9 cellular contexts compared by ENCODE assay signal in the genomic region with DNA sequence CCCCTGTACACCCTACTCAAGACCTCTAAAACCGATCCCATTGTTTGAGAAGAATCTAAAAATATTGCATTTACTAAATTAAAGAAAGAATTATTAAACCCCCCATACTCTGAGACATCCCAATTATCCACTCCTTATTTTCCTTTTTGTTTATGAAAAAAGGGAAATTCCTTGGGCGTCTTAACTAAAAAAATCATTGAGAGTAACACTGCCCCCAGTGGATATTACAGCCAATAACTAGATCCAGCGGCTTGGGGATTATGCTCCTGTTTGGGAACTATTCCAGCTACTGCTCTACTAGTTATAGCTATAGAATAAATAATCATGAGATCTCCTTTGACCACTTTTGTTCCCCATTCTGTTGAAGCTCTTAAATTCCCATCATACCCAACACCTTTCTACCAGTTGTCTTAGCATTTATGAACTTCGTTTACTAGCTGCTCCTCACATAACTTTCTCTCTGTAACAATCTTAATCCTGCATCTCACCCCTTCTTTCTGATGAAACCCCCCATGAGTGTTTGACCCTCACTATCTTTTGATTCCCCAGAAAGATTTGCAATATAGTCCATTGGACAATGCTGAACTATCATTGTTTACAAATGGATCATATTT. TPM values are rescaled to one million over a fixed set of nuclear protein-coding genes. Genes with fewer than 3 reads are reported as not detected.
DNase-seq lines count a peak whose midpoint lies in the region; ATAC-seq, FAIRE-seq and TF ChIP-seq lines count a peak whose summit lies in the region.
"Had no signal": no experiment of that assay in that cellular context is flagged by ENCODE, and none has a peak within 500 bp of the region (broad histone marks: within the 10 kb centered on the region; RNA-seq: fewer than 3 reads in every experiment).

No MANE protein-coding gene starts in this region.

- H3K27ac Mint-ChIP-seq in nephron progenitor cell, result no peak overlapping the region
- H3K27ac Mint-ChIP-seq in activated CD4-positive, alpha-beta T cell treated with anti-CD3 and anti-CD28 coated beads, Interleukin-2, amount 10 ng/mL, durations not matched to agents 24 days and 14 days, result no peak overlapping the region

- H3K36me3 ChIP-seq in DND-41 (ENCODE audit: insufficient read depth, low read length), result no peaks in the 10 kb centered on the region
- H3K36me3 ChIP-seq in bronchial epithelial cell (ENCODE audit: control insufficient read depth, insufficient read depth, low read length), result no peaks in the 10 kb centered on the region

- H3K9me3 ChIP-seq in DND-41 (ENCODE audit: insufficient read depth, low read length, severe bottlenecking), result no peaks in the 10 kb centered on the region

- no peaks in the 10 kb centered on the region for H3K79me2 ChIP-seq in DND-41 (ENCODE audit: insufficient read depth, low read length)

- H3K4me3 ChIP-seq in DND-41 (ENCODE audit: low read depth in 1 of 2, low read length in 2 of 2) (no peak overlapping the region), bronchial epithelial cell (ENCODE audit: low read depth, low read length) (no peak overlapping the region)

- DNase-seq in DND-41 (no peak), LHCN-M2 (ENCODE audit: low read depth) (peak; percentile 38), bronchial epithelial cell (ENCODE audit: low read depth) (peak; percentile 40), nephron progenitor cell (no peak), DMS79 treated with DMSO at 0.1 percent for 48 hours (lab: John Stamatoyannopoulos, UW) (no peak), RPMI8226 (no peak), ureter (ENCODE audit: low spot score) (no peak)
- no peak for DNase-seq in activated CD4-positive, alpha-beta T cell treated with anti-CD3 and anti-CD28 coated beads, Interleukin-2, amount 10 ng/mL, durations not matched to agents 24 days and 14 days

- no peaks in the 10 kb centered on the region for H4K20me1 ChIP-seq in DND-41 (ENCODE audit: insufficient read depth, low read length)

- no peak overlapping the region for H2AFZ ChIP-seq in DND-41 (ENCODE audit: low read depth, low read length)

- no peaks in the 10 kb centered on the region for H3K4me1 Mint-ChIP-seq in nephron progenitor cell
- H3K4me1 Mint-ChIP-seq in activated CD4-positive, alpha-beta T cell treated with anti-CD3 and anti-CD28 coated beads, Interleukin-2, amount 10 ng/mL, durations not matched to agents 24 days and 14 days, result no peaks in the 10 kb centered on the region

- H3K9me3 Mint-ChIP-seq in nephron progenitor cell, result peaks cover 21% of the 10 kb centered on the region
- peaks cover 11% of the 10 kb centered on the region for H3K9me3 Mint-ChIP-seq in activated CD4-positive, alpha-beta T cell treated with anti-CD3 and anti-CD28 coated beads, Interleukin-2, amount 10 ng/mL, durations not matched to agents 24 days and 14 days

- FAIRE-seq in bronchial epithelial cell (lab: Jason Lieb, UNC), result no peak
- FAIRE-seq: frontal cortex had no signal

- H3K27me3 ChIP-seq in DND-41 (ENCODE audit: insufficient read depth, low read length, poor library complexity) (no peaks in the 10 kb centered on the region), bronchial epithelial cell (ENCODE audit: control insufficient read depth, insufficient read depth, low read length) (no peaks in the 10 kb centered on the region)

- no peak overlapping the region for H3K9ac ChIP-seq in DND-41 (ENCODE audit: low read depth, low read length)

- peaks cover 18% of the 10 kb centered on the region for H3K27me3 Mint-ChIP-seq in nephron progenitor cell (ENCODE audit: low read depth, poor library complexity)
- peaks cover 8% of the 10 kb centered on the region for H3K27me3 Mint-ChIP-seq in activated CD4-positive, alpha-beta T cell treated with anti-CD3 and anti-CD28 coated beads, Interleukin-2, amount 10 ng/mL, durations not matched to agents 24 days and 14 days

- TF ChIP-seq CTCF in DND-41 (IDR thresholded peaks at IDR 0.05; ENCODE audit: borderline replicate concordance, extremely low read depth, low read length, poor library complexity, severe bottlenecking), result peak; percentile 54
- peak; percentile 31 for TF ChIP-seq CTCF in bronchial epithelial cell (IDR thresholded peaks at IDR 0.05; ENCODE audit: insufficient read depth, low read length, severe bottlenecking)
- TF ChIP-seq CTCF in nephron progenitor cell (IDR thresholded peaks at IDR 0.05), result peak; percentile 52

- intact Hi-C loops in activated CD4-positive, alpha-beta T cell treated with anti-CD3 and anti-CD28 coated beads, Interleukin-2, amount 10 ng/mL, durations not matched to agents 24 days and 14 days (cut with micrococcal nuclease), result no loop called here

- no peaks in the 10 kb centered on the region for H3K36me3 Mint-ChIP-seq in nephron progenitor cell (ENCODE audit: low read depth)
- H3K36me3 Mint-ChIP-seq in activated CD4-positive, alpha-beta T cell treated with anti-CD3 and anti-CD28 coated beads, Interleukin-2, amount 10 ng/mL, durations not matched to agents 24 days and 14 days (ENCODE audit: low read depth), result no peaks in the 10 kb centered on the region

- H3K4me3 Mint-ChIP-seq in nephron progenitor cell, result no peak overlapping the region
- no peak overlapping the region for H3K4me3 Mint-ChIP-seq in activated CD4-positive, alpha-beta T cell treated with anti-CD3 and anti-CD28 coated beads, Interleukin-2, amount 10 ng/mL, durations not matched to agents 24 days and 14 days

- H3K27ac ChIP-seq in DND-41 (ENCODE audit: low read length), result no peak overlapping the region

- H3K4me1 ChIP-seq in DND-41 (ENCODE audit: insufficient read depth, low read length), result no peaks in the 10 kb centered on the region

- no peak overlapping the region for H3K4me2 ChIP-seq in DND-41 (ENCODE audit: insufficient read depth, low read length)

- no peak for ATAC-seq in DND-41 (ENCODE audit: insufficient read depth, low read depth)

RNA-seq across cellular contexts. Expression of gene CFAP91, which starts 12.7 kb away (rescaled TPM):
- total RNA-seq in LHCN-M2 (2014; rRNA removed) (0.19 and 1.3 TPM in 2 replicates), bronchial epithelial cell (not detected in 2 replicates), ureter (5.8 TPM)
- polyA plus RNA-seq in LHCN-M2 (2012), result 0.27 TPM
- total RNA-seq in activated CD4-positive, alpha-beta T cell treated with anti-CD3 and anti-CD28 coated beads, Interleukin-2, amount 10 ng/mL, durations not matched to agents 24 days and 14 days, result 0.26 TPM in 1 of 2 replicates, not detected in the other

RNA-seq across cellular contexts. Expression of gene COX17, which starts 12.9 kb away (rescaled TPM):
- total RNA-seq in LHCN-M2 (2014; rRNA removed), result 15.1 and 24.2 TPM in 2 replicates
- 73.4 TPM for polyA plus RNA-seq in LHCN-M2 (2012)
- total RNA-seq in bronchial epithelial cell, result 10.0 and 46.2 TPM in 2 replicates
- 29.7 TPM for total RNA-seq in ureter
- total RNA-seq in activated CD4-positive, alpha-beta T cell treated with anti-CD3 and anti-CD28 coated beads, Interleukin-2, amount 10 ng/mL, durations not matched to agents 24 days and 14 days, result 61.0 and 70.0 TPM in 2 replicates

RNA-seq across cellular contexts. Expression of gene POPDC2, which starts 29.8 kb away (rescaled TPM):
- total RNA-seq in LHCN-M2 (2014; rRNA removed) (1.1 TPM in 1 of 2 replicates, not detected in the other), bronchial epithelial cell (0.26 TPM in 1 of 2 replicates, not detected in the other), ureter (13.9 TPM)
- polyA plus RNA-seq in LHCN-M2 (2012), result 0.43 TPM
- 0.63 and 0.66 TPM in 2 replicates for total RNA-seq in activated CD4-positive, alpha-beta T cell treated with anti-CD3 and anti-CD28 coated beads, Interleukin-2, amount 10 ng/mL, durations not matched to agents 24 days and 14 days

Comparison
In these comparisons a context has a peak if more than half of its experiments do, and no peak if none do; other contexts are left out.
1. DNase-seq: peak in LHCN-M2 (single experiment) and bronchial epithelial cell (single experiment); none in DND-41 (single experiment), nephron progenitor cell (single experiment), DMS79 treated with DMSO at 0.1 percent for 48 hours (single experiment), RPMI8226 (single experiment), ureter (single experiment) and activated CD4-positive, alpha-beta T cell treated with anti-CD3 and anti-CD28 coated beads, Interleukin-2, amount 10 ng/mL, durations not matched to agents 24 days and 14 days (single experiment).
2. Peak in every context shown above with its lines, with median percentiles within 50 percentile points of each other: CTCF ChIP-seq.